Comparison of ENCODE assay signal across 9 cellular contexts in genomic region chr1:203038891-203039608, GRCh38. TPM values are rescaled to one million over a fixed set of nuclear protein-coding genes. Genes with fewer than 3 reads are reported as not detected.
A peak's percentile ranks its signal among the peaks of the same experiment; 100 is the strongest.
DNase-seq lines count a peak whose midpoint lies in the region; ATAC-seq and TF ChIP-seq lines count a peak whose summit lies in the region.
"Had no signal": no experiment of that assay in that cellular context is flagged by ENCODE, and none has a peak within 500 bp of the region (broad histone marks: within the 10 kb centered on the region; RNA-seq: fewer than 3 reads in every experiment).

No MANE protein-coding gene starts in this region.

- peaks cover 13% of the 10 kb centered on the region for H3K4me1 Mint-ChIP-seq in activated CD8-positive, alpha-beta memory T cell treated with anti-CD3 and anti-CD28 coated beads, Interleukin-2, amount 10 ng/mL, durations not matched to agents 7 days and 5 days

- no peaks in the 10 kb centered on the region for H3K9me3 ChIP-seq in muscle layer of colon (ENCODE audit: low read length)

- peak; percentile 97 for TF ChIP-seq CTCF in epithelial cell of esophagus (IDR thresholded peaks at IDR 0.05; ENCODE audit: insufficient read depth, low read depth, low read length, missing control alignments)

- peak; percentile 86 for DNase-seq in DMS 273 (lab: John Stamatoyannopoulos, UW; ENCODE audit: unreplicated experiment)
- DNase-seq in NOMO-1 (lab: John Stamatoyannopoulos, UW; ENCODE audit: unreplicated experiment in 2 of 2): peak; percentile 65 to 74
- DNase-seq in activated CD8-positive, alpha-beta memory T cell treated with anti-CD3 and anti-CD28 coated beads, Interleukin-2, amount 10 ng/mL, durations not matched to agents 7 days and 5 days: peak; percentile 72
- peak; percentile 73 for DNase-seq in epithelial cell of esophagus (ENCODE audit: low read depth)
- DNase-seq in stimulated activated CD8-positive, alpha-beta memory T cell treated with anti-CD3 and anti-CD28 coated beads, Interleukin-7, amount 100 ng/mL, for 4 hours (ENCODE audit: low read depth in 2 of 2): peak; percentile 45 to 47

- no peak overlapping the region for H3K27ac Mint-ChIP-seq in activated CD8-positive, alpha-beta memory T cell treated with anti-CD3 and anti-CD28 coated beads, Interleukin-2, amount 10 ng/mL, durations not matched to agents 7 days and 5 days

- CTCF ChIA-PET in activated CD8-positive, alpha-beta memory T cell treated with anti-CD3 and anti-CD28 coated beads, Interleukin-2, amount 10 ng/mL, durations not matched to agents 7 days and 5 days (lab: Charles Lee): interaction anchor here (0.6 to 6.4 kb wide), 33 partner anchors 8 to 304 kb away, joined by 3 to 106 read pairs (median 4); partner anchors contain the start of genes PPFIA4 and TMEM183A

- peaks cover 26% of the 10 kb centered on the region for H3K4me1 ChIP-seq in muscle layer of colon (ENCODE audit: insufficient read depth, low read length)

- H3K36me3 ChIP-seq in muscle layer of colon (ENCODE audit: insufficient read depth, low read length): no peaks in the 10 kb centered on the region

- H3K27me3 ChIP-seq in muscle layer of colon (ENCODE audit: control insufficient read depth in 1 of 2, insufficient read depth in 2 of 2, low read length in 2 of 2): no peaks in the 10 kb centered on the region

- no peaks in the 10 kb centered on the region for H3K9me3 Mint-ChIP-seq in activated CD8-positive, alpha-beta memory T cell treated with anti-CD3 and anti-CD28 coated beads, Interleukin-2, amount 10 ng/mL, durations not matched to agents 7 days and 5 days (ENCODE audit: low read depth)

- H3K27ac ChIP-seq in muscle layer of colon (ENCODE audit: low read depth, low read length): peak overlapping the region; percentile 83

- H3K27me3 Mint-ChIP-seq in activated CD8-positive, alpha-beta memory T cell treated with anti-CD3 and anti-CD28 coated beads, Interleukin-2, amount 10 ng/mL, durations not matched to agents 7 days and 5 days: no peaks in the 10 kb centered on the region

- peaks cover 3% of the 10 kb centered on the region for H3K36me3 Mint-ChIP-seq in activated CD8-positive, alpha-beta memory T cell treated with anti-CD3 and anti-CD28 coated beads, Interleukin-2, amount 10 ng/mL, durations not matched to agents 7 days and 5 days

- no peak overlapping the region for H3K4me3 ChIP-seq in epithelial cell of esophagus (ENCODE audit: low read length)
- no peak overlapping the region for H3K4me3 ChIP-seq in muscle layer of colon (ENCODE audit: low read depth in 1 of 2, low read length in 2 of 2)

- no peak overlapping the region for H3K9ac ChIP-seq in muscle layer of colon (ENCODE audit: low read length)

- ATAC-seq in HG03342 (IDR thresholded peaks at IDR 0.05; ENCODE audit: unreplicated experiment) (peak; percentile 46), GM18520 (IDR thresholded peaks at IDR 0.05; ENCODE audit: unreplicated experiment) (no peak)
- peak; percentile 82 for ATAC-seq in activated CD8-positive, alpha-beta memory T cell treated with anti-CD3 and anti-CD28 coated beads, Interleukin-2, amount 10 ng/mL, durations not matched to agents 7 days and 5 days

- no peak overlapping the region for H3K4me3 Mint-ChIP-seq in activated CD8-positive, alpha-beta memory T cell treated with anti-CD3 and anti-CD28 coated beads, Interleukin-2, amount 10 ng/mL, durations not matched to agents 7 days and 5 days

RNA-seq across cellular contexts. Expression of gene PPFIA4, which starts 12.8 kb away (rescaled TPM):
- 10 to 100 TPM in 1 of 2 experiments, 1 to 10 TPM in 1; 4.6 to 17.9 TPM for total RNA-seq in activated CD8-positive, alpha-beta memory T cell treated with anti-CD3 and anti-CD28 coated beads, Interleukin-2, amount 10 ng/mL, durations not matched to agents 7 days and 5 days

RNA-seq across cellular contexts. Expression of gene TMEM183A, which starts 31.9 kb away (rescaled TPM):
- total RNA-seq in activated CD8-positive, alpha-beta memory T cell treated with anti-CD3 and anti-CD28 coated beads, Interleukin-2, amount 10 ng/mL, durations not matched to agents 7 days and 5 days: 10 to 100 TPM; 75.7 to 78.7 TPM

RNA-seq across cellular contexts. Expression of gene MYOG, which starts 46.8 kb away (rescaled TPM):
- total RNA-seq in activated CD8-positive, alpha-beta memory T cell treated with anti-CD3 and anti-CD28 coated beads, Interleukin-2, amount 10 ng/mL, durations not matched to agents 7 days and 5 days: not detected
- total RNA-seq: T-helper 2 cell treated with Interferon-gamma antibody and Interleukin-4, amounts not matched to agents 100 ng/mL and 5 ng/mL, for 36 hours had no signal
